Comparison of ENCODE assay signal across 8 cellular contexts in genomic region chr11:111603633-111604130, GRCh38. TPM values are rescaled to one million over a fixed set of nuclear protein-coding genes. Genes with fewer than 3 reads are reported as not detected.
DNase-seq lines count a peak whose midpoint lies in the region; ATAC-seq and TF ChIP-seq lines count a peak whose summit lies in the region.

No MANE protein-coding gene starts in this region.

- DNase-seq in BE2C (no peak), cerebellar nuclear complex (lab: John Stamatoyannopoulos, UW) (no peak), AG08396 (ENCODE audit: low spot score) (no peak), mucosa of gallbladder (ENCODE audit: low spot score) (no peak)
- no peak for DNase-seq in naive thymus-derived CD8-positive, alpha-beta T cell

- no peaks in the 10 kb centered on the region for H3K9me3 ChIP-seq in BE2C
- no peaks in the 10 kb centered on the region for H3K9me3 ChIP-seq in KOPT-K1 (ENCODE audit: insufficient read depth, low read length, poor library complexity, severe bottlenecking)

- H3K4me3 Mint-ChIP-seq in dendritic cell treated with granulocyte-macrophage colony-stimulating factor and Interleukin-4, amounts not matched to agents 40 ng/mL and 50 ng/mL, for 4 days, result peak overlapping the region; percentile 89
- H3K4me3 Mint-ChIP-seq in naive thymus-derived CD8-positive, alpha-beta T cell, result peak overlapping the region; percentile 90 to 99 (median 95)

- peaks cover 15% of the 10 kb centered on the region for H3K36me3 Mint-ChIP-seq in dendritic cell treated with granulocyte-macrophage colony-stimulating factor and Interleukin-4, amounts not matched to agents 40 ng/mL and 50 ng/mL, for 4 days (ENCODE audit: low read depth)
- H3K36me3 Mint-ChIP-seq in naive thymus-derived CD8-positive, alpha-beta T cell, result no peaks in the 10 kb centered on the region

- H3K27ac Mint-ChIP-seq in dendritic cell treated with granulocyte-macrophage colony-stimulating factor and Interleukin-4, amounts not matched to agents 40 ng/mL and 50 ng/mL, for 4 days, result peak overlapping the region; percentile 89
- H3K27ac Mint-ChIP-seq in naive thymus-derived CD8-positive, alpha-beta T cell, result peak overlapping the region; percentile 87 to 99 (median 98)

- H3K36me3 ChIP-seq in BE2C, result no peaks in the 10 kb centered on the region
- H3K36me3 ChIP-seq in KOPT-K1 (ENCODE audit: insufficient read depth, low read length), result no peaks in the 10 kb centered on the region

- H3K9me3 Mint-ChIP-seq in dendritic cell treated with granulocyte-macrophage colony-stimulating factor and Interleukin-4, amounts not matched to agents 40 ng/mL and 50 ng/mL, for 4 days, result no peaks in the 10 kb centered on the region
- H3K9me3 Mint-ChIP-seq in naive thymus-derived CD8-positive, alpha-beta T cell, result no peaks in the 10 kb centered on the region

- H3K27me3 ChIP-seq in BE2C, result no peaks in the 10 kb centered on the region

- no peak for ATAC-seq in naive thymus-derived CD8-positive, alpha-beta T cell
- ATAC-seq in HG03342 (IDR thresholded peaks at IDR 0.05; ENCODE audit: unreplicated experiment), result no peak

- no peaks in the 10 kb centered on the region for H3K27me3 Mint-ChIP-seq in dendritic cell treated with granulocyte-macrophage colony-stimulating factor and Interleukin-4, amounts not matched to agents 40 ng/mL and 50 ng/mL, for 4 days
- no peaks in the 10 kb centered on the region for H3K27me3 Mint-ChIP-seq in naive thymus-derived CD8-positive, alpha-beta T cell

- POLR2A ChIA-PET in naive thymus-derived CD8-positive, alpha-beta T cell (lab: Charles Lee), result no interaction called here

- intact Hi-C loops in dendritic cell treated with granulocyte-macrophage colony-stimulating factor and Interleukin-4, amounts not matched to agents 40 ng/mL and 50 ng/mL, for 4 days (cut with micrococcal nuclease), result loop anchor here (5.0 kb wide), 2 partner anchors 239 to 484 kb away; partner anchors contain the start of genes SDHD and TIMM8B

- peak overlapping the region; percentile 68 for H3K27ac ChIP-seq in KOPT-K1 (ENCODE audit: low read depth, low read length, poor library complexity, severe bottlenecking)

- peak overlapping the region; percentile 77 for H3K4me3 ChIP-seq in BE2C (ENCODE audit: low read depth, low read length)

- peaks cover 28% of the 10 kb centered on the region for H3K4me1 Mint-ChIP-seq in dendritic cell treated with granulocyte-macrophage colony-stimulating factor and Interleukin-4, amounts not matched to agents 40 ng/mL and 50 ng/mL, for 4 days (ENCODE audit: low read depth)
- peaks cover 10 to 27% (median 24%) of the 10 kb centered on the region in 4 donors for H3K4me1 Mint-ChIP-seq in naive thymus-derived CD8-positive, alpha-beta T cell

- 0 out of 2 replicates have a peak, but pooled peaks cover 5% of the 10 kb centered on the region for H3K4me1 ChIP-seq in BE2C

- no peak for TF ChIP-seq CTCF in BE2C (IDR thresholded peaks at IDR 0.05; ENCODE audit: low read depth, low read length)

RNA-seq across cellular contexts. Expression of gene SIK2, which starts 1.4 kb away (rescaled TPM):
- 9.6 TPM for polyA plus RNA-seq in BE2C (2012; ENCODE audit: insufficient read depth, insufficient read length, low read depth)
- 10 to 100 TPM; 11.1 to 11.6 TPM for total RNA-seq in naive thymus-derived CD8-positive, alpha-beta T cell
- polyA plus RNA-seq in naive thymus-derived CD8-positive, alpha-beta T cell, result under 1 TPM; 0.14 to 0.33 (median 0.16) TPM
- total RNA-seq in mucosa of gallbladder, result 27.6 TPM
